ENCODE assay signal across 12 cellular contexts in the genomic region with DNA sequence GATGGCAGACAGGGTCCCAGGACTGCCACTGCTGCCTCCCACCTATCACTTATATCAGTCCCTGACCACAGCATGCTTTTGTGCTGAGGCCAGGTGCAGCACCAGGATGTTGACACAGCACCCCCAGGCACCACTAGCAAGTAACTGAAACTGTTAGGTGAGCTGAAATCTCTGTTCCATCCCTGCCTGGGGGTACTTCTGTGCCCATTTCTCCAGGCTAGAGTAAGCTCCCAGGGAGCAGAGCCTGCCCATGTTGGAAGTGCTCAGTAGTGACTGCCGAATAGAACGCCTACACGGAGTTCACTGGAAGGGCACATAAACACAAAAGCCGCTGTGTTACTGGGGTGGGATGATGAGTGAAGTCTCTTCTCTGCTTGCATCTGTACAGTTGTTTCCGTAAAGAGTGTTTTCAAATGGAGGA. TPM values are rescaled to one million over a fixed set of nuclear protein-coding genes. Genes with fewer than 3 reads are reported as not detected.
DNase-seq lines count a peak whose midpoint lies in the region; ATAC-seq, FAIRE-seq and TF ChIP-seq lines count a peak whose summit lies in the region.
"Had no signal": no experiment of that assay in that cellular context is flagged by ENCODE, and none has a peak within 500 bp of the region (broad histone marks: within the 10 kb centered on the region; RNA-seq: fewer than 3 reads in every experiment).

No MANE protein-coding gene starts in this region.

- peaks cover 17% of the 10 kb centered on the region for H3K4me1 Mint-ChIP-seq in activated T-helper 2 cell treated with anti-CD3 and anti-CD28 coated beads, Interferon-gamma antibody, Interleukin-2, Interleukin-4, amounts not matched to agents 10 μg/mL and 5 μg/mL and 100 μg/mL, durations not matched to agents 14 hours and 24 hours and 36 hours (ENCODE audit: low read depth)

- ATAC-seq in lower lobe of right lung (no peak), HG03571 (IDR thresholded peaks at IDR 0.05; ENCODE audit: unreplicated experiment) (no peak), HG02981 (IDR thresholded peaks at IDR 0.05; ENCODE audit: unreplicated experiment) (no peak)

- H3K27ac ChIP-seq in lower lobe of right lung (peak overlapping the region; percentile 41), small intestine (ENCODE audit: low read depth in 1 of 2, low read length in 1 of 2) (peak overlapping the region in 1 of 2 donors; percentile 78)
- H3K27ac ChIP-seq: C4-2B, esophagus muscularis mucosa had no signal

- H3K9me3 ChIP-seq in lower lobe of right lung, result no peaks in the 10 kb centered on the region
- no peaks in the 10 kb centered on the region for H3K9me3 ChIP-seq in small intestine (ENCODE audit: control insufficient read depth, low read depth)
- H3K9me3 ChIP-seq: esophagus muscularis mucosa had no signal

- H3K9me3 Mint-ChIP-seq in activated T-helper 2 cell treated with anti-CD3 and anti-CD28 coated beads, Interferon-gamma antibody, Interleukin-2, Interleukin-4, amounts not matched to agents 10 μg/mL and 5 μg/mL and 100 μg/mL, durations not matched to agents 14 hours and 24 hours and 36 hours, result no peaks in the 10 kb centered on the region

- H3K36me3 Mint-ChIP-seq in activated T-helper 2 cell treated with anti-CD3 and anti-CD28 coated beads, Interferon-gamma antibody, Interleukin-2, Interleukin-4, amounts not matched to agents 10 μg/mL and 5 μg/mL and 100 μg/mL, durations not matched to agents 14 hours and 24 hours and 36 hours (ENCODE audit: low read depth), result no peaks in the 10 kb centered on the region

- H3K4me1 ChIP-seq in lower lobe of right lung, result no peaks in the 10 kb centered on the region
- no peaks in the 10 kb centered on the region for H3K4me1 ChIP-seq in small intestine (ENCODE audit: control insufficient read depth in 2 of 2, insufficient read depth in 1 of 2, low read depth in 1 of 2, low read length in 1 of 2)
- H3K4me1 ChIP-seq: esophagus muscularis mucosa had no signal

- no peak for FAIRE-seq in small intestine (lab: Jason Lieb, UNC)

- peak overlapping the region; percentile 24 for H3K4me3 Mint-ChIP-seq in activated T-helper 2 cell treated with anti-CD3 and anti-CD28 coated beads, Interferon-gamma antibody, Interleukin-2, Interleukin-4, amounts not matched to agents 10 μg/mL and 5 μg/mL and 100 μg/mL, durations not matched to agents 14 hours and 24 hours and 36 hours (ENCODE audit: low read depth)

- WGBS in small intestine, 3 donors, result 79 to 93% (median 83%) methylated on average over 5 of the region's 5 CpGs

- intact Hi-C loops in activated T-helper 2 cell treated with anti-CD3 and anti-CD28 coated beads, Interferon-gamma antibody, Interleukin-2, Interleukin-4, amounts not matched to agents 10 μg/mL and 5 μg/mL and 100 μg/mL, durations not matched to agents 14 hours and 24 hours and 36 hours (cut with micrococcal nuclease), result no loop called here
- intact Hi-C loops in lower lobe of right lung (cut with DNase I), result no loop called here

- H3K36me3 ChIP-seq in lower lobe of right lung (peaks cover 44% of the 10 kb centered on the region), small intestine (ENCODE audit: control insufficient read depth in 2 of 2, insufficient read depth in 2 of 2, low read length in 2 of 2) (no peaks in the 10 kb centered on the region)

- no peaks in the 10 kb centered on the region for H3K27me3 Mint-ChIP-seq in activated T-helper 2 cell treated with anti-CD3 and anti-CD28 coated beads, Interferon-gamma antibody, Interleukin-2, Interleukin-4, amounts not matched to agents 10 μg/mL and 5 μg/mL and 100 μg/mL, durations not matched to agents 14 hours and 24 hours and 36 hours (ENCODE audit: low read depth)

- H3K4me3 ChIP-seq in lower lobe of right lung (no peak overlapping the region), small intestine (ENCODE audit: low read depth in 1 of 2, low read length in 2 of 2) (no peak overlapping the region)
- H3K4me3 ChIP-seq: esophagus muscularis mucosa had no signal

- no peaks in the 10 kb centered on the region for H3K27me3 ChIP-seq in lower lobe of right lung (ENCODE audit: low read depth)
- no peaks in the 10 kb centered on the region for H3K27me3 ChIP-seq in small intestine (ENCODE audit: control insufficient read depth in 2 of 2, insufficient read depth in 2 of 2, low read length in 2 of 2)
- H3K27me3 ChIP-seq: esophagus muscularis mucosa had no signal

- DNase-seq in stimulated activated naive CD4-positive, alpha-beta T cell treated with Interleukin-2 at 50 U/mL for 16 hours (lab: John Stamatoyannopoulos, UW), result peak; percentile 40
- no peak for DNase-seq in stimulated activated naive CD4-positive, alpha-beta T cell (lab: John Stamatoyannopoulos, UW)
- DNase-seq in activated T-helper 2 cell treated with anti-CD3 and anti-CD28 coated beads, Interferon-gamma antibody, Interleukin-2, Interleukin-4, amounts not matched to agents 10 μg/mL and 5 μg/mL and 100 μg/mL, durations not matched to agents 14 hours and 24 hours and 36 hours (ENCODE audit: low spot score), result no peak
- DNase-seq in lower lobe of right lung (no peak), small intestine (no peak), Kasumi-1 (lab: John Stamatoyannopoulos, UW) (no peak)
- DNase-seq: amygdala, NCI-H187 treated with DMSO at 0.1 percent for 48 hours had no signal

- TF ChIP-seq CTCF in lower lobe of right lung (IDR thresholded peaks at IDR 0.05), result no peak

- H3K27ac Mint-ChIP-seq in activated T-helper 2 cell treated with anti-CD3 and anti-CD28 coated beads, Interferon-gamma antibody, Interleukin-2, Interleukin-4, amounts not matched to agents 10 μg/mL and 5 μg/mL and 100 μg/mL, durations not matched to agents 14 hours and 24 hours and 36 hours, result peak overlapping the region; percentile 87

RNA-seq across cellular contexts. Expression of a gene that starts 42.9 kb away (rescaled TPM):
- total RNA-seq in activated T-helper 2 cell treated with anti-CD3 and anti-CD28 coated beads, Interferon-gamma antibody, Interleukin-2, Interleukin-4, amounts not matched to agents 10 μg/mL and 5 μg/mL and 100 μg/mL, durations not matched to agents 14 hours and 24 hours and 36 hours, result 48.0 and 49.4 TPM in 2 replicates
- 17.3 TPM for total RNA-seq in lower lobe of right lung
- 10 to 100 TPM in 1 of 3 donors, 1 to 10 TPM in 2; 2.2 to 20.3 (median 7.3) TPM for polyA plus RNA-seq in small intestine

RNA-seq across cellular contexts. Expression of a gene that starts 47.5 kb away (rescaled TPM):
- 1.8 and 2.4 TPM in 2 replicates for total RNA-seq in activated T-helper 2 cell treated with anti-CD3 and anti-CD28 coated beads, Interferon-gamma antibody, Interleukin-2, Interleukin-4, amounts not matched to agents 10 μg/mL and 5 μg/mL and 100 μg/mL, durations not matched to agents 14 hours and 24 hours and 36 hours
- total RNA-seq in lower lobe of right lung, result 10.2 TPM
- 1 to 10 TPM; 1.4 to 2.8 (median 2.0) TPM for polyA plus RNA-seq in small intestine
